ENCODE assay signal across 16 cellular contexts in genomic region chr10:121078672-121079102, GRCh38.
DNase-seq lines count a peak whose midpoint lies in the region; TF ChIP-seq lines count a peak whose summit lies in the region.
"Had no signal": no experiment of that assay in that cellular context is flagged by ENCODE, and none has a peak within 500 bp of the region (broad histone marks: within the 10 kb centered on the region; RNA-seq: fewer than 3 reads in every experiment).

No MANE protein-coding gene starts in this region.

- H3K9me2 ChIP-seq in hepatocyte (replicated peaks; ENCODE audit: insufficient read depth), result no peaks in the 10 kb centered on the region

- 53% methylated on average over 8 of the region's 8 CpGs for WGBS in hepatocyte (ENCODE audit: low lambda C conversion rate, missing lambda C conversion rate)

- no peak for TF ChIP-seq CTCF in Peyer's patch (IDR thresholded peaks at IDR 0.05)
- TF ChIP-seq CTCF in hepatocyte (IDR thresholded peaks at IDR 0.05; ENCODE audit: poor library complexity), result no peak
- TF ChIP-seq CTCF in osteocyte (IDR thresholded peaks at IDR 0.05), result no peak

- peak overlapping the region; percentile 63 for H3K27ac Mint-ChIP-seq in osteocyte (ENCODE audit: unreplicated experiment)
- H3K27ac Mint-ChIP-seq: CD8-positive, alpha-beta memory T cell had no signal

- H3K27me3 ChIP-seq in Peyer's patch, result no peaks in the 10 kb centered on the region
- no peaks in the 10 kb centered on the region for H3K27me3 ChIP-seq in hepatocyte
- H3K27me3 ChIP-seq: ovary had no signal

- H3K27ac ChIP-seq in Peyer's patch (peak overlapping the region in 2 of 4 donors; percentile 54 to 63), hepatocyte (peak overlapping the region; percentile 78)
- H3K27ac ChIP-seq: ovary had no signal

- no peak for TF ChIP-seq POLR2A in Peyer's patch (IDR thresholded peaks at IDR 0.05)

- H3K4me3 Mint-ChIP-seq in osteocyte (ENCODE audit: unreplicated experiment), result no peak overlapping the region
- H3K4me3 Mint-ChIP-seq: CD8-positive, alpha-beta memory T cell had no signal

- no peak overlapping the region for H2AFZ ChIP-seq in hepatocyte

- no peaks in the 10 kb centered on the region for H3K9me3 Mint-ChIP-seq in osteocyte (ENCODE audit: unreplicated experiment)

- H3K4me1 Mint-ChIP-seq in osteocyte (ENCODE audit: unreplicated experiment), result peaks cover 32% of the 10 kb centered on the region
- H3K4me1 Mint-ChIP-seq: CD8-positive, alpha-beta memory T cell had no signal

- H4K20me1 ChIP-seq in hepatocyte (ENCODE audit: insufficient read depth, poor library complexity, severe bottlenecking), result no peaks in the 10 kb centered on the region

- peak; percentile 83 for DNase-seq in Caki2 (ENCODE audit: low read depth)
- DNase-seq in Peyer's patch, result peak in 2 of 3 donors; percentile 65 to 67
- DNase-seq in hepatocyte (ENCODE audit: low spot score), result peak; percentile 60
- DNase-seq in osteocyte (ENCODE audit: extremely low spot score, unreplicated experiment), result peak; percentile 57
- DNase-seq in NCI-H146 (lab: John Stamatoyannopoulos, UW), result no peak
- no peak for DNase-seq in SIG-M5 (lab: John Stamatoyannopoulos, UW)
- no peak for DNase-seq in NCI-H2196 treated with DMSO at 0.1 percent for 48 hours (lab: John Stamatoyannopoulos, UW; ENCODE audit: unreplicated experiment)
- DNase-seq in NCI-H526 (lab: John Stamatoyannopoulos, UW), result no peak
- DNase-seq: activated naive CD4-positive, alpha-beta T cell treated with anti-CD3 and anti-CD28 coated beads, Interleukin-2, amount 50 U/mL, for 16 hours; CD8-positive, alpha-beta memory T cell; GDM1; KBM-7; NCI-H1417; ovary had no signal

- H3K36me3 ChIP-seq in Peyer's patch (no peaks in the 10 kb centered on the region), hepatocyte (replicated peaks; ENCODE audit: insufficient read depth, low read depth) (no peaks in the 10 kb centered on the region)
- H3K36me3 ChIP-seq: breast epithelium, HAP-1, ovary had no signal

- peaks cover 12% of the 10 kb centered on the region for H3K27me3 Mint-ChIP-seq in osteocyte (ENCODE audit: unreplicated experiment)

- H3K4me3 ChIP-seq in Peyer's patch (no peak overlapping the region), hepatocyte (no peak overlapping the region)
- H3K4me3 ChIP-seq: breast epithelium, HAP-1, ovary had no signal

- no peaks in the 10 kb centered on the region for H3K36me3 Mint-ChIP-seq in osteocyte (ENCODE audit: unreplicated experiment)
- H3K36me3 Mint-ChIP-seq: CD8-positive, alpha-beta memory T cell had no signal

- in situ Hi-C loops in Caki2 (cut with HindIII; ENCODE audit: low pct_unique_long_range_greater_than_20kb, low sequenced_read_pairs), result no loop called here

- H3K9me3 ChIP-seq in Peyer's patch (no peaks in the 10 kb centered on the region), hepatocyte (ENCODE audit: low read depth) (no peaks in the 10 kb centered on the region)
- H3K9me3 ChIP-seq: breast epithelium, HAP-1, ovary had no signal

- peaks cover 0 to 34% (median 3%) of the 10 kb centered on the region in 4 donors for H3K4me1 ChIP-seq in Peyer's patch
- peaks cover 60% of the 10 kb centered on the region for H3K4me1 ChIP-seq in hepatocyte (ENCODE audit: insufficient read depth)
- H3K4me1 ChIP-seq: breast epithelium, HAP-1 had no signal

- no peaks in the 10 kb centered on the region for H3K79me2 ChIP-seq in hepatocyte

- H3K4me2 ChIP-seq in hepatocyte, result peak overlapping the region; percentile 49

Comparison
In these comparisons a context has a peak if more than half of its experiments do, and no peak if none do; other contexts are left out.
1. DNase-seq: peak in Caki2 (single experiment), Peyer's patch (2 of 3), hepatocyte (single experiment) and osteocyte (single experiment); none in NCI-H146 (single experiment), SIG-M5 (single experiment), NCI-H2196 treated with DMSO at 0.1 percent for 48 hours (single experiment) and NCI-H526 (0 of 2).